ENCODE assay signal across 1 cellular context in the genomic region with DNA sequence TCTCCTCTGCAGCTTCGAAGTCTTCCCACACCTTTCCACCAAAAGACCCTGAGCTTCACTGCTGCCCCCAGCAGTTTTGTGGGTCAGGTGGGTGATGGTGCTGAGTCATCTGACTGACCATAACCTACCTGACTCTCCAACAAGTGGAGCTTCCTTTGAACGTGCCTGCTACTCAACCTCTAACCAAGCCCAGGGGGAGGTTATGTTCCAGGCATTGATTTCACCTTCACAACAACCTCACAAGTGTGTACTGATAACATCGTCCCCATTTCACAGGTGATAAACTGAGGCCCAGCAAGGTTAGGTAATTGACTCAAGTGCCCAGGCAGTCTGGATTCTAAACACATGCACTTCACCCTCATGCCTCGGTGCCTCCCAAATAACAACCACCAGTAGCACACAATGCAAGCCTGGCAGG.
TF ChIP-seq lines count a peak whose summit lies in the region.

No MANE protein-coding gene starts in this region.

TF ChIP-seq in H1, 55 proteins besides CTCF, POLR2A, EP300 and RAD21:
- TF ChIP-seq SIN3A (conservative IDR thresholded peaks at IDR 0.05 in 1 of 2, IDR thresholded peaks at IDR 0.05 in 1 of 2; ENCODE audit: low read depth in 1 of 2, low read length in 2 of 2) (no peak), TEAD4 (IDR thresholded peaks at IDR 0.05; ENCODE audit: low read depth, low read length) (no peak), KDM1A (IDR thresholded peaks at IDR 0.05; ENCODE audit: borderline replicate concordance, low read length) (peak; percentile 64; the same call in 1 of the 2 replicates), CBX5 (IDR thresholded peaks at IDR 0.05; ENCODE audit: low read depth, low read length) (no peak)
TF ChIP-seq in H1: peak in this region for 1.
